In the genomic region with DNA sequence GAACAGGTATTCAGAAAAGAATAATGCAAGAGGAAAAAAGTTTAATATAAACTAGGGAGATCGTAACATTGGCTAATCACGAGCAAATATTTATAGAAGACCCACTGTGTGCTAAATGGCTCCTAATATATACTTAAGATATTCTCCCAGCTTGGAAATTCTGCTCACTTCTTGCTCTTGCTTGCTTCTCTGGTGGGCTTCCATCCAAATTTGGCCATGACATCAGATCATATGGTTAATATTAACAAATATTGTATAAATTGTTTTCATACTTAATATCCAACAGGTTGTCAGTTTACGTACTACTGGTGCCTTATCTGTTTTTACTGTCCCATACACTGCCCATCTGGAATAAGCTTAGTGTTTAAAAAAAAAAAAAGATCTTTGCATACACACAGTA, we compare ENCODE assay signal across 8 cellular contexts. TPM values are rescaled to one million over a fixed set of nuclear protein-coding genes. Genes with fewer than 3 reads are reported as not detected.
DNase-seq lines count a peak whose midpoint lies in the region; ATAC-seq and TF ChIP-seq lines count a peak whose summit lies in the region.

No MANE protein-coding gene starts in this region.

- peaks cover 66% of the 10 kb centered on the region for H3K4me1 Mint-ChIP-seq in activated T-cell treated with anti-CD3 and anti-CD28 coated beads, Interleukin-2, amount 50 U/mL, for 72 hours (ENCODE audit: low read depth)
- peaks cover 36% of the 10 kb centered on the region for H3K4me1 Mint-ChIP-seq in type B pancreatic cell (ENCODE audit: unreplicated experiment)

- DNase-seq in activated T-cell treated with anti-CD3 and anti-CD28 coated beads, Interleukin-2, amount 50 U/mL, for 72 hours, result no peak
- no peak for DNase-seq in activated T-cell treated with anti-CD3 and anti-CD28 coated beads, Interleukin-2, amount 50 U/mL, for 1 hour
- DNase-seq in astrocyte of the cerebellum (ENCODE audit: low read depth) (no peak), right lobe of liver (no peak), type B pancreatic cell (ENCODE audit: extremely low spot score, unreplicated experiment) (no peak), GM19238 (ENCODE audit: insufficient read length, low spot score) (no peak), germinal center (ENCODE audit: low spot score) (no peak), COLO668 (lab: John Stamatoyannopoulos, UW; ENCODE audit: unreplicated experiment) (no peak)

- TF ChIP-seq CTCF in astrocyte of the cerebellum (IDR thresholded peaks at IDR 0.05; ENCODE audit: low read depth, low read length, missing control alignments), result no peak
- no peak for TF ChIP-seq CTCF in right lobe of liver (IDR thresholded peaks at IDR 0.05)
- no peak for TF ChIP-seq CTCF in type B pancreatic cell (conservative IDR thresholded peaks at IDR 0.05)

- H3K27me3 ChIP-seq in right lobe of liver, result no peaks in the 10 kb centered on the region

- no peaks in the 10 kb centered on the region for H3K9me3 ChIP-seq in right lobe of liver

- no peak for TF ChIP-seq POLR2A in right lobe of liver (IDR thresholded peaks at IDR 0.05)

- WGBS in right lobe of liver (ENCODE audit: insufficient coverage, low coverage, low lambda C conversion rate, missing lambda C conversion rate), result 7% methylated on average over 3 of the region's 3 CpGs

- ATAC-seq in activated T-cell treated with anti-CD3 and anti-CD28 coated beads, Interleukin-2, amount 50 U/mL, for 72 hours (replicated peaks in 1 of 2), result no peak
- no peak for ATAC-seq in right lobe of liver

- peaks cover 0 to 28% (median 2%) of the 10 kb centered on the region in 4 donors for H3K4me1 ChIP-seq in right lobe of liver

- in situ Hi-C loops in astrocyte of the cerebellum (cut with HindIII; ENCODE audit: low sequenced_read_pairs), result no loop called here

- H3K36me3 ChIP-seq in right lobe of liver, result peaks cover 0 to 6% (median 2%) of the 10 kb centered on the region in 4 donors

- H3K4me3 ChIP-seq in astrocyte of the cerebellum (ENCODE audit: low read depth, low read length), result peak overlapping the region; percentile 63
- H3K4me3 ChIP-seq in right lobe of liver, result peak overlapping the region; percentile 69 to 75 (median 70)

- no peaks in the 10 kb centered on the region for H3K9me3 Mint-ChIP-seq in activated T-cell treated with anti-CD3 and anti-CD28 coated beads, Interleukin-2, amount 50 U/mL, for 72 hours
- H3K9me3 Mint-ChIP-seq in type B pancreatic cell, result no peaks in the 10 kb centered on the region

- peak overlapping the region in 2 of 3 donors; percentile 94 to 97 for H3K27ac ChIP-seq in right lobe of liver

- no peaks in the 10 kb centered on the region for H3K27me3 Mint-ChIP-seq in activated T-cell treated with anti-CD3 and anti-CD28 coated beads, Interleukin-2, amount 50 U/mL, for 72 hours (ENCODE audit: low read depth)
- H3K27me3 Mint-ChIP-seq in type B pancreatic cell, result no peaks in the 10 kb centered on the region

- peak overlapping the region; percentile 98 for H3K27ac Mint-ChIP-seq in activated T-cell treated with anti-CD3 and anti-CD28 coated beads, Interleukin-2, amount 50 U/mL, for 72 hours
- H3K27ac Mint-ChIP-seq in type B pancreatic cell, result peak overlapping the region; percentile 100

- H3K4me3 Mint-ChIP-seq in activated T-cell treated with anti-CD3 and anti-CD28 coated beads, Interleukin-2, amount 50 U/mL, for 72 hours, result peak overlapping the region; percentile 92 to 96
- peak overlapping the region; percentile 93 for H3K4me3 Mint-ChIP-seq in type B pancreatic cell

- peaks cover 15 to 23% of the 10 kb centered on the region in 2 donors for H3K36me3 Mint-ChIP-seq in activated T-cell treated with anti-CD3 and anti-CD28 coated beads, Interleukin-2, amount 50 U/mL, for 72 hours (ENCODE audit: insufficient read depth in 2 of 2)
- H3K36me3 Mint-ChIP-seq in type B pancreatic cell, result peaks cover 29% of the 10 kb centered on the region

- intact Hi-C loops in right lobe of liver (cut with DNase I), result no loop called here

RNA-seq across cellular contexts. Expression of gene COX20, which starts 1.1 kb away (rescaled TPM):
- 10 to 100 TPM in 1 of 2 donors, 1 to 10 TPM in 1; 9.8 to 12.1 TPM for total RNA-seq in activated T-cell treated with anti-CD3 and anti-CD28 coated beads, Interleukin-2, amount 50 U/mL, for 72 hours
- total RNA-seq in right lobe of liver (10 to 100 TPM; 16.8 to 28.5 (median 19.6) TPM), type B pancreatic cell (ENCODE audit: low replicate concordance) (22.7 TPM in 2 replicates)

RNA-seq across cellular contexts. Expression of gene HNRNPU, which starts 27.7 kb away (rescaled TPM):
- 100 to 1,000 TPM; 310 to 319 TPM for total RNA-seq in activated T-cell treated with anti-CD3 and anti-CD28 coated beads, Interleukin-2, amount 50 U/mL, for 72 hours
- total RNA-seq in right lobe of liver (100 to 1,000 TPM in 5 of 6 experiments, 10 to 100 TPM in 1; 73.3 to 183 (median 121) TPM), type B pancreatic cell (ENCODE audit: low replicate concordance) (328 and 485 TPM in 2 replicates)
